Comparison of ENCODE assay signal across 8 cellular contexts in the genomic region with DNA sequence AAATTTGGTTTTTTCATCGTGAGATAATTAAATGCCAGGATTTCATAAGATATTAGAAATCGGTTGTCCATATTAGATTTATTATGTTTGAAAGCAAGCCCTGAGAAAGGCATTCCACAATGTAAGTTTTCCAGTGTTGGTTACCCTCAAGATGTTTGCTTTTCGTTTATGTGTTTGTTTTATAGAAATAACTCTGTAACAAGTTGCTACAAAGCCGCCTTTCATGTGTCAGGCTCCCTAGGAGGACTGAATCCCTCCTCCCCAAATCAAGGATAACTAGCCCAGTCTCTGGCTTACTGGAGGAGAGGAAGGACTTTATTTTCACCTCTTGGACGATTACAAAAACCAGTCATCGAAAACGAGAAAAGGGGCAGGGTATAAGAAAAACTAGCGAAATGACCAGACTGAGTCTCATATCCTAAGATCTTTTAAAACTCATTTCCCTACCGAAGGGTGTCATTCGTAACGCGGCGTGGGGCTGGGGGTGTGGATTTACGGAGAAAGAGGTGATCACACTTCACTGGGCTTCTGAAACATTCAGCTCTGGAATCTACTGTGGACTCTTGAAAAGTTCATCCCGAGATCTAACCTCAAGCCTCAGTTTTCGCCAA. TPM values are rescaled to one million over a fixed set of nuclear protein-coding genes. Genes with fewer than 3 reads are reported as not detected.
A peak's percentile ranks its signal among the peaks of the same experiment; 100 is the strongest.
DNase-seq lines count a peak whose midpoint lies in the region; ATAC-seq and TF ChIP-seq lines count a peak whose summit lies in the region.

No MANE protein-coding gene starts in this region.

- H3K27me3 Mint-ChIP-seq in nephron progenitor cell (ENCODE audit: low read depth, poor library complexity), result no peaks in the 10 kb centered on the region

- H3K9ac ChIP-seq in OCI-LY1 (ENCODE audit: low read length) (peak overlapping the region; percentile 81), duodenal mucosa (ENCODE audit: low read depth in 1 of 2, low read length in 2 of 2) (peak overlapping the region; percentile 85 to 96)

- H3K9me2 ChIP-seq in OCI-LY1 (ENCODE audit: low read depth, low read length), result no peaks in the 10 kb centered on the region

- no peak overlapping the region for H2AFZ ChIP-seq in OCI-LY1 (ENCODE audit: low read length)

- peaks cover 30% of the 10 kb centered on the region for H3K4me1 ChIP-seq in OCI-LY1 (ENCODE audit: insufficient read depth, low read length, severe bottlenecking)
- peaks cover 0 to 18% of the 10 kb centered on the region in 2 donors for H3K4me1 ChIP-seq in duodenal mucosa (ENCODE audit: control insufficient read depth in 1 of 2, insufficient read depth in 2 of 2, low read length in 2 of 2)

- H4K20me1 ChIP-seq in OCI-LY1 (ENCODE audit: insufficient read depth, low read length), result no peaks in the 10 kb centered on the region

- peaks cover 9% of the 10 kb centered on the region for H3K36me3 ChIP-seq in OCI-LY1 (ENCODE audit: insufficient read depth, low read length)
- peaks cover 0 to 6% of the 10 kb centered on the region in 2 donors for H3K36me3 ChIP-seq in duodenal mucosa (ENCODE audit: control insufficient read depth in 1 of 2, insufficient read depth in 2 of 2, low read length in 2 of 2)

- peaks cover 18% of the 10 kb centered on the region for H3K9me3 Mint-ChIP-seq in nephron progenitor cell

- H3K27me3 ChIP-seq in OCI-LY1 (ENCODE audit: insufficient read depth, low read length), result no peaks in the 10 kb centered on the region
- H3K27me3 ChIP-seq in duodenal mucosa (ENCODE audit: control insufficient read depth in 1 of 2, insufficient read depth in 2 of 2, low read length in 2 of 2), result no peaks in the 10 kb centered on the region

- H3K4me1 Mint-ChIP-seq in nephron progenitor cell, result peaks cover 33% of the 10 kb centered on the region

- DNase-seq in ELR (ENCODE audit: low read depth), result peak; percentile 9
- no peak for DNase-seq in nephron progenitor cell
- no peak for DNase-seq in NCI-H446 treated with DMSO at 0.1 percent for 48 hours (lab: John Stamatoyannopoulos, UW)
- DNase-seq in H4 (ENCODE audit: low spot score), result no peak
- no peak for DNase-seq in D341Med (ENCODE audit: low spot score)

- peak overlapping the region; percentile 87 for H3K4me2 ChIP-seq in OCI-LY1 (ENCODE audit: low read length)

- peak overlapping the region; percentile 89 for H3K27ac ChIP-seq in OCI-LY1 (ENCODE audit: low read depth, low read length, poor library complexity, severe bottlenecking)
- peak overlapping the region; percentile 93 for H3K27ac ChIP-seq in duodenal mucosa (ENCODE audit: low read depth, low read length)

- TF ChIP-seq CTCF in OCI-LY1 (IDR thresholded peaks at IDR 0.05; ENCODE audit: low read length) (no peak), nephron progenitor cell (IDR thresholded peaks at IDR 0.05) (no peak)

- H3K27ac Mint-ChIP-seq in nephron progenitor cell, result peak overlapping the region; percentile 76

- no peaks in the 10 kb centered on the region for H3F3A ChIP-seq in OCI-LY1 (ENCODE audit: insufficient read depth, low read length)

- H3K4me3 ChIP-seq in OCI-LY1 (ENCODE audit: low read depth, low read length, poor library complexity, severe bottlenecking) (peak overlapping the region; percentile 89), duodenal mucosa (ENCODE audit: low read depth in 1 of 2, low read length in 2 of 2) (peak overlapping the region; percentile 92 to 98)

- peaks cover 20% of the 10 kb centered on the region for H3K36me3 Mint-ChIP-seq in nephron progenitor cell (ENCODE audit: low read depth)

- peak; percentile 10 for ATAC-seq in GM21528 (IDR thresholded peaks at IDR 0.05; ENCODE audit: low FRiP score, unreplicated experiment)

- H3K9me3 ChIP-seq in OCI-LY1 (ENCODE audit: low read length), result no peaks in the 10 kb centered on the region
- H3K9me3 ChIP-seq in duodenal mucosa (ENCODE audit: control insufficient read depth in 1 of 2, low read length in 2 of 2), result no peaks in the 10 kb centered on the region

- peaks cover 38% of the 10 kb centered on the region for H3K79me2 ChIP-seq in OCI-LY1 (ENCODE audit: insufficient read depth, low read length)

- H3K4me3 Mint-ChIP-seq in nephron progenitor cell, result peak overlapping the region; percentile 100

RNA-seq across cellular contexts. Expression of a gene that starts 1.0 kb away (rescaled TPM):
- 24.9 and 47.2 TPM in 2 replicates for total RNA-seq in H4 (2014; rRNA removed; shearing (Covaris generic))

RNA-seq across cellular contexts. Expression of a gene that starts 1.6 kb away (rescaled TPM):
- total RNA-seq in H4 (2014; rRNA removed; shearing (Covaris generic)), result 4.5 TPM in 2 replicates

RNA-seq across cellular contexts. Expression of a gene that starts 49.2 kb away (rescaled TPM):
- total RNA-seq in H4 (2014; rRNA removed; shearing (Covaris generic)), result 2.2 and 3.5 TPM in 2 replicates
